3 cellular contexts compared by ENCODE assay signal in the genomic region with DNA sequence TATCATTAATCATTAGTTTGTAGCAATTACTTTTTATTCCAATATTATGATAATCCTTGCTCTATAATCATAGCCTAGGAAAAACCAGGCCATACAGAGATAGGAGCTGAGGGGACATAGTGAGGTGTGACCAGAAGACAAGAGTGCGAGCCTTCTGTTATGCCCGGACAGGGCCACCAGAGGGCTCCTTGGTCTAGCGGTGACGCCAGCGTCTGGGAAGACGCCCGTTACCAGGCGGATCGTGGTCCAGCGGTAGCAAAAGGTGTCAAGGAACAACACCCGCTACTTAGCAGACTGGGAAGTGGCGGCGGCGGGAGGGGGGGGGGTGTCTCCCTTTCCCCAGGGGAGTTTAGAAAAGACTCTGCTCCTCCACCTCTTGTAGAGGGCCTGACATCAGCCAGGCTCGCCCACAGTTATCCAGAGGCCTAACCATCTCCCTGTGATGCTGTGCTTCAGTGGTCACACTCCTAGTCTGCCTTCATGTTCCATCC.
TF ChIP-seq lines count a peak whose summit lies in the region.

No MANE protein-coding gene starts in this region.

TF ChIP-seq in A549, 52 proteins besides CTCF, POLR2A, EP300 and RAD21:
- peak; percentile 20; the same call in 1 of the 3 replicates for TF ChIP-seq SMC3 (IDR thresholded peaks at IDR 0.05)

TF ChIP-seq in HEK293, 187 proteins besides CTCF, POLR2A, EP300 and RAD21:
- TF ChIP-seq ZBTB8A (tag by site-specific recombination; IDR thresholded peaks at IDR 0.05) (peak; percentile 60), ZNF654 (tag by site-specific recombination; IDR thresholded peaks at IDR 0.05; ENCODE audit: low read depth) (peak; percentile 34), ATF2 (tag by site-specific recombination; IDR thresholded peaks at IDR 0.05; ENCODE audit: low read depth) (0 out of 2 replicates have a peak, but pooled peaks have one; percentile 11), OSR2 (tag by site-specific recombination; IDR thresholded peaks at IDR 0.05) (0 out of 2 replicates have a peak, but pooled peaks have one; percentile 28)

TF ChIP-seq in GM12878, 131 proteins besides CTCF, POLR2A, EP300 and RAD21:
- TF ChIP-seq, protein P1, sequence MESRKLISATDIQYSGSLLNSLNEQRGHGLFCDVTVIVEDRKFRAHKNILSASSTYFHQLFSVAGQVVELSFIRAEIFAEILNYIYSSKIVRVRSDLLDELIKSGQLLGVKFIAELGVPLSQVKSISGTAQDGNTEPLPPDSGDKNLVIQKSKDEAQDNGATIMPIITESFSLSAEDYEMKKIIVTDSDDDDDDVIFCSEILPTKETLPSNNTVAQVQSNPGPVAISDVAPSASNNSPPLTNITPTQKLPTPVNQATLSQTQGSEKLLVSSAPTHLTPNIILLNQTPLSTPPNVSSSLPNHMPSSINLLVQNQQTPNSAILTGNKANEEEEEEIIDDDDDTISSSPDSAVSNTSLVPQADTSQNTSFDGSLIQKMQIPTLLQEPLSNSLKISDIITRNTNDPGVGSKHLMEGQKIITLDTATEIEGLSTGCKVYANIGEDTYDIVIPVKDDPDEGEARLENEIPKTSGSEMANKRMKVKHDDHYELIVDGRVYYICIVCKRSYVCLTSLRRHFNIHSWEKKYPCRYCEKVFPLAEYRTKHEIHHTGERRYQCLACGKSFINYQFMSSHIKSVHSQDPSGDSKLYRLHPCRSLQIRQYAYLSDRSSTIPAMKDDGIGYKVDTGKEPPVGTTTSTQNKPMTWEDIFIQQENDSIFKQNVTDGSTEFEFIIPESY (IDR thresholded peaks at IDR 0.05), result peak; percentile 94
